Comparison of ENCODE assay signal across 16 cellular contexts in the genomic region with DNA sequence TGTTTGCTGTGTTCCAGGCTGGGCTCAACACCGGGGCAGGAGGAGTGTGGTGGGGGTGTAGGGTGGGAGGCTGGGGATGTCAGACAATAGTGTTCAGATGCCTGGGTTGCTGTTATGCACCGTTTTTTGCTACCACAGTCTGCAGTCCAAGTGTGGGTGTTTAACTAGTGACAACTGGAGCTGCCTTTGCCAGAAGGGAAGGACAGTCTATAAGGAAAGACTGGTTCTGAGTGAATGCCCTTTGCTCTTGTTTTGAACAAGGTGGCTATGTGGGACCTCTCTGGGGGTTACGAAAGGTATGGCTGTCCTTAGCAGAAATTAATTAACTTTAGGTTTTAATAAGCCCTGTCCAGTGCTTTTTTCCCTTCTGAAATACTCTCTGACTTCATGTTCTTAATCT.
DNase-seq lines count a peak whose midpoint lies in the region; ATAC-seq, FAIRE-seq and TF ChIP-seq lines count a peak whose summit lies in the region.
"Had no signal": no experiment of that assay in that cellular context is flagged by ENCODE, and none has a peak within 500 bp of the region (broad histone marks: within the 10 kb centered on the region; RNA-seq: fewer than 3 reads in every experiment).

No MANE protein-coding gene starts in this region.

- 31% methylated on average over 3 of the region's 3 CpGs for WGBS in GM12878 (ENCODE audit: insufficient coverage, insufficient replicate concordance, low lambda C conversion rate, missing lambda C conversion rate)

- CTCF ChIA-PET in GM12878 (lab: Yijun Ruan, JAX): interaction anchor here (1.4 to 2.0 kb wide), 3 partner anchors 10 to 269 kb away, joined by 4 to 8 read pairs (median 7); no protein-coding TSS in a partner anchor

- BruUV-seq in GM12878 (replicated peaks; lab: Mats Ljungman, UMichigan): no TSS peak

- ATAC-seq in GM12878 (peak; percentile 14; the same call in 1 of the 3 replicates), left colon (peak; percentile 79), HG02759 (IDR thresholded peaks at IDR 0.05; ENCODE audit: unreplicated experiment) (no peak), GM18868 (IDR thresholded peaks at IDR 0.05; ENCODE audit: unreplicated experiment) (no peak)
- ATAC-seq: HCT116 had no signal

- DNase-seq in H54 (ENCODE audit: insufficient read length, low spot score): no peak
- no peak for DNase-seq in GM12878 (ENCODE audit: low read depth, low spot score)
- DNase-seq in left colon: no peak
- no peak for DNase-seq in NCI-H526 treated with DMSO at 0.1 percent for 48 hours (lab: John Stamatoyannopoulos, UW)
- DNase-seq: ACHN; C1 segment of cervical spinal cord; CD4-positive, alpha-beta memory T cell; DMS79 treated with DMSO at 0.1 percent for 48 hours; EL had no signal

- H3K4me3 ChIP-seq in GM12878: no peak overlapping the region

- H3K27ac ChIP-seq in GM12878 (ENCODE audit: control insufficient read depth, insufficient read depth) (no peak overlapping the region), temporal lobe (ENCODE audit: low read depth, low read length) (peak overlapping the region; percentile 79)

- SMC1A ChIA-PET in GM12878 (lab: Charles Lee; ENCODE audit: uncharacterized antibody, unreplicated experiment): interaction anchor here (0.7 to 1.5 kb wide), 5 partner anchors 10 to 268 kb away, joined by 3 to 11 read pairs (median 4); no protein-coding TSS in a partner anchor

- TF ChIP-seq POLR2A in H54 (IDR thresholded peaks at IDR 0.05; ENCODE audit: low read depth, low read length) (no peak), GM12878 (IDR thresholded peaks at IDR 0.05; ENCODE audit: low read depth, low read length) (no peak)

- no peak overlapping the region for H2AFZ ChIP-seq in GM12878 (ENCODE audit: control insufficient read depth, low read depth, low read length)

- H4K20me1 ChIP-seq in GM12878 (ENCODE audit: control insufficient read depth, insufficient read depth): no peaks in the 10 kb centered on the region

- RAD21 ChIA-PET in GM12878 (lab: Charles Lee; ENCODE audit: unreplicated experiment): interaction anchor here (0.6 to 1.0 kb wide), 2 partner anchors 15 to 145 kb away, joined by 3 to 4 read pairs; no protein-coding TSS in a partner anchor

- no peaks in the 10 kb centered on the region for H3K36me3 ChIP-seq in GM12878 (ENCODE audit: control insufficient read depth in 2 of 2, insufficient read depth in 2 of 2, low read length in 1 of 2)

- H3K9me3 ChIP-seq in GM12878 (replicated peaks; ENCODE audit: control insufficient read depth, insufficient read depth, low read length): no peaks in the 10 kb centered on the region

- no peak for TF ChIP-seq EP300 in GM12878 (IDR thresholded peaks at IDR 0.05; ENCODE audit: borderline replicate concordance in 1 of 2, control insufficient read depth in 1 of 2, low read depth in 2 of 2, low read length in 2 of 2)

- peak; percentile 71 for FAIRE-seq in H54 (lab: Jason Lieb, UNC)
- no peak for FAIRE-seq in GM12878 (lab: Jason Lieb, UNC)
- FAIRE-seq: GM12892, GM19239, H1 had no signal

- no peak overlapping the region for H3K4me2 ChIP-seq in GM12878 (ENCODE audit: control insufficient read depth, insufficient read depth)

- intact Hi-C loops in GM12878 (cut with micrococcal nuclease; ENCODE audit: unreplicated experiment): no loop called here
- intact Hi-C loops in left colon (cut with DNase I, micrococcal nuclease): no loop called here

- no peaks in the 10 kb centered on the region for H3K79me2 ChIP-seq in GM12878 (ENCODE audit: control insufficient read depth, insufficient read depth, low read length)

- in situ Hi-C loops in GM12878 (cut with MboI): no loop called here

- POLR2A ChIA-PET in GM12878 (lab: Charles Lee): no interaction called here

- H3K4me1 ChIP-seq in GM12878 (ENCODE audit: control insufficient read depth, insufficient read depth, low read length): no peaks in the 10 kb centered on the region

- no peak overlapping the region for H3K9ac ChIP-seq in GM12878 (ENCODE audit: control insufficient read depth, insufficient read depth, low read length)

- TF ChIP-seq RAD21 in GM12878 (IDR thresholded peaks at IDR 0.05; ENCODE audit: insufficient read depth, low read depth, low read length): no peak

- peaks cover 0 to 2% of the 10 kb centered on the region in 2 experiments; a peak in 2 of 4 replicates for H3K27me3 ChIP-seq in GM12878 (replicated peaks in 1 of 2; ENCODE audit: control insufficient read depth in 2 of 2, insufficient read depth in 2 of 2, low read length in 1 of 2)

- no peak for TF ChIP-seq CTCF in GM12878 (IDR thresholded peaks at IDR 0.05 in 2 of 3, conservative IDR thresholded peaks at IDR 0.05 in 1 of 3; ENCODE audit: control insufficient read depth in 2 of 3, extremely low read depth in 1 of 3, insufficient read depth in 1 of 3, low read depth in 3 of 3, low read length in 3 of 3)

TF ChIP-seq in GM12878, 131 proteins besides CTCF, POLR2A, EP300 and RAD21:
- TF ChIP-seq BCL3 (IDR thresholded peaks at IDR 0.05; ENCODE audit: borderline replicate concordance, insufficient read depth, low read depth, low read length, poor library complexity, severe bottlenecking) (no peak), STAT3 (IDR thresholded peaks at IDR 0.05; ENCODE audit: low read depth, low read length) (no peak), CHD4 (IDR thresholded peaks at IDR 0.05) (no peak), EZH2 (IDR thresholded peaks at IDR 0.05; ENCODE audit: borderline replicate concordance, control insufficient read depth, low read depth, low read length) (no peak), GABPA (IDR thresholded peaks at IDR 0.05; ENCODE audit: low read depth) (no peak), YY1 (IDR thresholded peaks at IDR 0.05; ENCODE audit: low read depth, low read length) (no peak), CBFB (IDR thresholded peaks at IDR 0.05; ENCODE audit: low read depth) (no peak), SUPT20H (IDR thresholded peaks at IDR 0.05; ENCODE audit: borderline replicate concordance, control insufficient read depth, low read depth, low read length) (no peak), PML (IDR thresholded peaks at IDR 0.05; ENCODE audit: low read length) (no peak), BHLHE40 (IDR thresholded peaks at IDR 0.05; ENCODE audit: borderline replicate concordance in 1 of 2, low read depth in 2 of 2, low read length in 1 of 2) (no peak), CBX3 (IDR thresholded peaks at IDR 0.05; ENCODE audit: borderline replicate concordance, low read depth) (no peak), MEF2B (IDR thresholded peaks at IDR 0.05; ENCODE audit: partially characterized antibody, poor library complexity, severe bottlenecking) (no peak)
- TF ChIP-seq, protein P1, sequence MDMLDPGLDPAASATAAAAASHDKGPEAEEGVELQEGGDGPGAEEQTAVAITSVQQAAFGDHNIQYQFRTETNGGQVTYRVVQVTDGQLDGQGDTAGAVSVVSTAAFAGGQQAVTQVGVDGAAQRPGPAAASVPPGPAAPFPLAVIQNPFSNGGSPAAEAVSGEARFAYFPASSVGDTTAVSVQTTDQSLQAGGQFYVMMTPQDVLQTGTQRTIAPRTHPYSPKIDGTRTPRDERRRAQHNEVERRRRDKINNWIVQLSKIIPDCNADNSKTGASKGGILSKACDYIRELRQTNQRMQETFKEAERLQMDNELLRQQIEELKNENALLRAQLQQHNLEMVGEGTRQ (IDR thresholded peaks at IDR 0.05; ENCODE audit: borderline replicate concordance, low read depth, low read length): no peak
- TF ChIP-seq, protein P2, sequence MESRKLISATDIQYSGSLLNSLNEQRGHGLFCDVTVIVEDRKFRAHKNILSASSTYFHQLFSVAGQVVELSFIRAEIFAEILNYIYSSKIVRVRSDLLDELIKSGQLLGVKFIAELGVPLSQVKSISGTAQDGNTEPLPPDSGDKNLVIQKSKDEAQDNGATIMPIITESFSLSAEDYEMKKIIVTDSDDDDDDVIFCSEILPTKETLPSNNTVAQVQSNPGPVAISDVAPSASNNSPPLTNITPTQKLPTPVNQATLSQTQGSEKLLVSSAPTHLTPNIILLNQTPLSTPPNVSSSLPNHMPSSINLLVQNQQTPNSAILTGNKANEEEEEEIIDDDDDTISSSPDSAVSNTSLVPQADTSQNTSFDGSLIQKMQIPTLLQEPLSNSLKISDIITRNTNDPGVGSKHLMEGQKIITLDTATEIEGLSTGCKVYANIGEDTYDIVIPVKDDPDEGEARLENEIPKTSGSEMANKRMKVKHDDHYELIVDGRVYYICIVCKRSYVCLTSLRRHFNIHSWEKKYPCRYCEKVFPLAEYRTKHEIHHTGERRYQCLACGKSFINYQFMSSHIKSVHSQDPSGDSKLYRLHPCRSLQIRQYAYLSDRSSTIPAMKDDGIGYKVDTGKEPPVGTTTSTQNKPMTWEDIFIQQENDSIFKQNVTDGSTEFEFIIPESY (IDR thresholded peaks at IDR 0.05): no peak
- TF ChIP-seq, protein P3, sequence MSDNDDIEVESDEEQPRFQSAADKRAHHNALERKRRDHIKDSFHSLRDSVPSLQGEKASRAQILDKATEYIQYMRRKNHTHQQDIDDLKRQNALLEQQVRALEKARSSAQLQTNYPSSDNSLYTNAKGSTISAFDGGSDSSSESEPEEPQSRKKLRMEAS (IDR thresholded peaks at IDR 0.05; ENCODE audit: low read depth, low read length): no peak

Comparison
In these comparisons a context has a peak if more than half of its experiments do, and no peak if none do; other contexts are left out.
1. ATAC-seq: peak in GM12878 (single experiment) and left colon (single experiment); none in HG02759 (single experiment) and GM18868 (single experiment).